Comparison of ENCODE assay signal across 8 cellular contexts in the genomic region with DNA sequence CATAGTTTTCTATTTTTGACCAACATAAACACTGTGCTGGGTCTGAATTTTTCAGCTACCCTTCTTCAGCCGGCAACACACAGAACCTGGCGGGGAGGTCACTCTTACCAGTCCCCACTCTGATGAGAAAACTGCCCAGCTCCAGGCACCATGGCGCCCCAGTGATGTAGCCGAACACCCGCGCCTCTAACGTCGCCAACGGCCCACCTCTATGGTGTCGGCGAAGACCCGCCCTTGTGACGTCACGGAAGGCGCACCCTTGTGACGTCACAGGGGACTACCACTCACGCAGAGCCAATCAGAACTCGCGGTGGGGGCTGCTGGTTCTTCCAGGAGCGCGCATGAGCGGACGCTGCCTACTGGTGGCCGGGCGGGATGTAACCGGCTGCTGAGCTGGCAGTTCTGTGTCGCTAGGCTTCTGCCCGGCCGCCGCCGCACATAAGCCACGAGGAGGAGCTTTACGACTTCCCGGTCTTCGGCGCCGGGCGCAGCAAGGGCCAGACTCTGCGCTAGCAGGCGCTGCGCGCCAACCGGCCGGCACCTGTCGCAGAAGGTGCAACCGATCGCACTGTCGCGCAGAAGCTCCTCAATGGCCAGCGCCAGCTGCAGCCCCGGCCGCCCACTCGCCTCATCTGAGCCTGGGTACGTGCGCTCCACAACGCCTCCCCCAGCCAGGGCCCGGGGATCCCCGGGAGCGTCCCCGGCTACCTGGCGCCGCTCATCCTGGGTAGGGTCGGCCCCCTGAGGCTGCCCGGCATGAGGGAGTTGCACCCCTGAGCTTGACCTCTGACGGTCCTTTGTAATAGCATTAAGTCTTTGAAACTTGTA.
DNase-seq lines count a peak whose midpoint lies in the region; ATAC-seq and TF ChIP-seq lines count a peak whose summit lies in the region.
"Not testable (repeated sequence)": the region's sequence is repeated elsewhere in the genome, so short reads cannot be mapped to it uniquely, and the experiment has no call there.

No MANE protein-coding gene starts in this region.

- H3K27me3 ChIP-seq in CD4-positive, alpha-beta memory T cell (ENCODE audit: insufficient read depth, low read length); SK-N-SH (ENCODE audit: insufficient read depth); foreskin keratinocyte: not testable (repeated sequence)

- H3K9me2 ChIP-seq in SK-N-SH: not testable (repeated sequence)

- not testable (repeated sequence) for H3K4me1 ChIP-seq in CD4-positive, alpha-beta memory T cell (ENCODE audit: insufficient read depth, low read length); SK-N-SH (ENCODE audit: control insufficient read depth in 1 of 2, insufficient read depth in 2 of 2, low read depth in 1 of 2, low read length in 1 of 2); foreskin keratinocyte

- not testable (repeated sequence) for H3K9me3 ChIP-seq in CD4-positive, alpha-beta memory T cell (ENCODE audit: control insufficient read depth in 1 of 2, low read length in 2 of 2); SK-N-SH

- H3K36me3 ChIP-seq in CD4-positive, alpha-beta memory T cell (ENCODE audit: insufficient read depth, low read length); SK-N-SH (replicated peaks in 1 of 2; ENCODE audit: control insufficient read depth in 1 of 2, insufficient read depth in 2 of 2, low read length in 1 of 2): not testable (repeated sequence)

- H3K36me3 Mint-ChIP-seq in CD4-positive, alpha-beta memory T cell; activated naive CD8-positive, alpha-beta T cell treated with anti-CD3 and anti-CD28 coated beads for 36 hours; naive B cell: not testable (repeated sequence)

- H3K9me3 Mint-ChIP-seq in CD4-positive, alpha-beta memory T cell; activated naive CD8-positive, alpha-beta T cell treated with anti-CD3 and anti-CD28 coated beads for 36 hours; naive B cell: not testable (repeated sequence)

- not testable (repeated sequence) for H3K27me3 Mint-ChIP-seq in CD4-positive, alpha-beta memory T cell; activated naive CD8-positive, alpha-beta T cell treated with anti-CD3 and anti-CD28 coated beads for 36 hours; naive B cell

- 2% methylated on average over 9 of the region's 65 CpGs for WGBS in SK-N-SH (ENCODE audit: low lambda C conversion rate)

- not testable (repeated sequence) for H4K20me1 ChIP-seq in SK-N-SH (ENCODE audit: insufficient read depth)

- not testable (repeated sequence) for H3F3A ChIP-seq in SK-N-SH (replicated peaks; ENCODE audit: insufficient read depth)

- CTCF ChIA-PET in CD4-positive, alpha-beta memory T cell (lab: Charles Lee; ENCODE audit: partially characterized antibody): interaction anchor here (0.7 to 1.1 kb wide), 2 partner anchors 56 to 80 kb away, joined by 3 to 4 read pairs; no protein-coding TSS in a partner anchor
- CTCF ChIA-PET in SK-N-SH (lab: Yijun Ruan, JAX): not testable (repeated sequence)

- TF ChIP-seq EP300 in SK-N-SH (IDR thresholded peaks at IDR 0.05; ENCODE audit: borderline replicate concordance in 1 of 2, low read depth in 1 of 2, low read length in 1 of 2): not testable (repeated sequence)

- H3K9ac ChIP-seq in SK-N-SH: peak overlapping the region; percentile 82

- POLR2A ChIA-PET in CD4-positive, alpha-beta memory T cell (lab: Charles Lee; ENCODE audit: partially characterized antibody): interaction anchor here (1.1 to 1.7 kb wide), 4 partner anchors 47 to 119 kb away, joined by 3 to 5 read pairs (median 4); no protein-coding TSS in a partner anchor
- POLR2A ChIA-PET in SK-N-SH (lab: Yijun Ruan, JAX): not testable (repeated sequence)

- peak; percentile 27; the same call in 1 of the 2 replicates for TF ChIP-seq RAD21 in SK-N-SH (IDR thresholded peaks at IDR 0.05; ENCODE audit: low read length)

- H3K4me3 ChIP-seq in CD4-positive, alpha-beta memory T cell (ENCODE audit: low read length in 2 of 2): peak overlapping the region in 1 of 2 donors; percentile 70
- peak overlapping the region; percentile 64 to 65 for H3K4me3 ChIP-seq in SK-N-SH (ENCODE audit: low read depth in 2 of 2, low read length in 1 of 2)

- intact Hi-C loops in CD4-positive, alpha-beta memory T cell (cut with micrococcal nuclease): loop anchor here (10.0 kb wide), 2 partner anchors 46 to 76 kb away; no protein-coding TSS in a partner anchor

- ATAC-seq in GM19395 (IDR thresholded peaks at IDR 0.05; ENCODE audit: unreplicated experiment) (peak; percentile 99), HG03196 (IDR thresholded peaks at IDR 0.05; ENCODE audit: unreplicated experiment) (peak; percentile 100), foreskin keratinocyte (peak; percentile 99), naive B cell (ENCODE audit: low read depth in 2 of 2) (peak; percentile 94 to 97)

- H3K4me1 Mint-ChIP-seq in CD4-positive, alpha-beta memory T cell: peaks cover 4 to 17% (median 9%) of the 10 kb centered on the region in 4 donors
- H3K4me1 Mint-ChIP-seq in activated naive CD8-positive, alpha-beta T cell treated with anti-CD3 and anti-CD28 coated beads for 36 hours: not testable (repeated sequence)
- peaks cover 4 to 13% (median 12%) of the 10 kb centered on the region in 3 donors for H3K4me1 Mint-ChIP-seq in naive B cell

- TF ChIP-seq CTCF in SK-N-SH (IDR thresholded peaks at IDR 0.05): peak; percentile 23
- peak; percentile 76 for TF ChIP-seq CTCF in foreskin keratinocyte (conservative IDR thresholded peaks at IDR 0.05)

- peak overlapping the region; percentile 69; the same call in 1 of the 2 replicates for H3K4me2 ChIP-seq in SK-N-SH

- H2AFZ ChIP-seq in SK-N-SH (ENCODE audit: low read depth): not testable (repeated sequence)

- peak overlapping the region; percentile 80 for H3K27ac ChIP-seq in CD4-positive, alpha-beta memory T cell (ENCODE audit: low read depth, low read length)
- peak overlapping the region; percentile 66 to 68 for H3K27ac ChIP-seq in SK-N-SH (ENCODE audit: low read depth in 2 of 2, low read length in 1 of 2)
- H3K27ac ChIP-seq in foreskin keratinocyte: peak overlapping the region; percentile 89

- H3K4me3 Mint-ChIP-seq in CD4-positive, alpha-beta memory T cell: peak overlapping the region; percentile 95 to 97 (median 96)
- peak overlapping the region; percentile 98 for H3K4me3 Mint-ChIP-seq in activated naive CD8-positive, alpha-beta T cell treated with anti-CD3 and anti-CD28 coated beads for 36 hours
- H3K4me3 Mint-ChIP-seq in naive B cell: peak overlapping the region; percentile 86 to 99 (median 96)

- peaks cover 18% of the 10 kb centered on the region; the same call in 1 of the 2 replicates for H3K79me2 ChIP-seq in SK-N-SH (ENCODE audit: insufficient read depth)

- peak; percentile 99 for DNase-seq in CD4-positive, alpha-beta memory T cell
- peak; percentile 94 for DNase-seq in SK-N-SH
- peak; percentile 99 for DNase-seq in activated naive CD8-positive, alpha-beta T cell treated with anti-CD3 and anti-CD28 coated beads for 36 hours
- peak; percentile 92 to 95 for DNase-seq in foreskin keratinocyte
- peak; percentile 99 for DNase-seq in naive B cell
- DNase-seq in stimulated activated CD8-positive, alpha-beta memory T cell treated with anti-CD3 and anti-CD28 coated beads, Interleukin-15, amount 100 ng/mL, for 4 hours (ENCODE audit: low read depth in 2 of 2): peak; percentile 97

- peak overlapping the region; percentile 99 to 100 (median 100) for H3K27ac Mint-ChIP-seq in CD4-positive, alpha-beta memory T cell
- peak overlapping the region; percentile 99 for H3K27ac Mint-ChIP-seq in activated naive CD8-positive, alpha-beta T cell treated with anti-CD3 and anti-CD28 coated beads for 36 hours
- peak overlapping the region; percentile 98 to 100 (median 100) for H3K27ac Mint-ChIP-seq in naive B cell

TF ChIP-seq in SK-N-SH, 30 proteins besides CTCF, POLR2A, EP300 and RAD21:
- TF ChIP-seq YY1 (IDR thresholded peaks at IDR 0.05; ENCODE audit: low read depth): peak; percentile 63; the same call in 1 of the 2 replicates
- TF ChIP-seq CHD2 (IDR thresholded peaks at IDR 0.05; ENCODE audit: low read length, partially characterized antibody): peak; percentile 51
- TF ChIP-seq POLR2AphosphoS5 (IDR thresholded peaks at IDR 0.05; ENCODE audit: low read depth, low read length): peak; percentile 82
- peak; percentile 14; the same call in 1 of the 2 replicates for TF ChIP-seq ELF1 (IDR thresholded peaks at IDR 0.05)
- peak; percentile 45; the same call in 1 of the 2 replicates for TF ChIP-seq NRF1 (IDR thresholded peaks at IDR 0.05; ENCODE audit: low read depth, low read length)
- 0 out of 2 replicates have a peak, but pooled peaks have one; percentile 22 for TF ChIP-seq USF1 (IDR thresholded peaks at IDR 0.05; ENCODE audit: borderline replicate concordance, low read depth)
- peak; percentile 65 for TF ChIP-seq RFX5 (IDR thresholded peaks at IDR 0.05; ENCODE audit: low read length)
- peak; percentile 72; the same call in 1 of the 2 replicates for TF ChIP-seq MXI1 (IDR thresholded peaks at IDR 0.05; ENCODE audit: low read depth, low read length)
- TF ChIP-seq TAF1 (IDR thresholded peaks at IDR 0.05; ENCODE audit: borderline replicate concordance, low read depth, low read length): peak; percentile 67
